In the genomic region with DNA sequence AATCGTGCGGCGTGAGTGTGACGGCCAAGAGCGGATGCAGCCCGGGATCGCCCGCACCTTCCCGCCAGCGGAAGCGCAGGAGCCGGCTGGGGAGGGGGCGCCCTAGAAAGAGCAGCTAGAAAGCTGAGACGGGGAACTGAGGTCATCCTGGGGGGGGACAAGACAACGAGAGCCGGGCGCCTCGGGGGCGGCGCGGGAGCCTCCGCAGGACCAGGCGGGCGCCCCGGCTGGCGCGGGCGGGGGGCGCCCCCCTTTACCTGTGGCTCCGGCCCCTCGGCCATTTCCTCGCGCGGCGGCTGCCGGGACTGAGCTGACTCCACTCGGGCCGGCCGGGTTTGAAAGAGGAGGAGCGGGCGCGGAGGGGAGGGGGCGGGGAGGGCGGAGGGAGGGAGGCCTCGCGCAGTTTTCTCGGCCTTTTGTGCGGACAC, we compare ENCODE assay signal across 9 cellular contexts. TPM values are rescaled to one million over a fixed set of nuclear protein-coding genes. Genes with fewer than 3 reads are reported as not detected.
DNase-seq lines count a peak whose midpoint lies in the region; ATAC-seq, FAIRE-seq and TF ChIP-seq lines count a peak whose summit lies in the region.
"Not testable (repeated sequence)": the region's sequence is repeated elsewhere in the genome, so short reads cannot be mapped to it uniquely, and the experiment has no call there.
"Had no signal": no experiment of that assay in that cellular context is flagged by ENCODE, and none has a peak within 500 bp of the region (broad histone marks: within the 10 kb centered on the region; RNA-seq: fewer than 3 reads in every experiment).

No MANE protein-coding gene starts in this region.

- H3K9ac ChIP-seq in BLaER1 (peak overlapping the region; percentile 76), endothelial cell of umbilical vein (replicated peaks; ENCODE audit: extremely low read depth, insufficient read depth, low read length) (peak overlapping the region; percentile 47), HepG2 (ENCODE audit: insufficient read depth, low read depth, low read length) (peak overlapping the region; percentile 59)

- not testable (repeated sequence) for H3K36me3 Mint-ChIP-seq in activated T-cell treated with anti-CD3 and anti-CD28 coated beads, Interleukin-2, amount 50 U/mL, for 72 hours (ENCODE audit: insufficient read depth in 2 of 2)

- DNase-seq in OCI-LY7 (ENCODE audit: low spot score) (peak; percentile 74), endothelial cell of umbilical vein (ENCODE audit: low read depth, low spot score) (peak; percentile 32), HepG2 (ENCODE audit: low spot score) (peak; percentile 16)
- peak; percentile 68 to 70 for DNase-seq in activated T-cell treated with anti-CD3 and anti-CD28 coated beads, Interleukin-2, amount 50 U/mL, for 72 hours
- DNase-seq in stimulated activated CD4-positive, alpha-beta T cell treated with anti-CD3 and anti-CD28 coated beads, Interleukin-12 subunit alpha, Interleukin-12 subunit beta, amount 100 ng/mL, for 4 hours: peak; percentile 39

- H3K9me3 Mint-ChIP-seq in activated T-cell treated with anti-CD3 and anti-CD28 coated beads, Interleukin-2, amount 50 U/mL, for 72 hours: not testable (repeated sequence)

- not testable (repeated sequence) for H3K27ac Mint-ChIP-seq in activated T-cell treated with anti-CD3 and anti-CD28 coated beads, Interleukin-2, amount 50 U/mL, for 72 hours

- H3K27ac ChIP-seq in BLaER1: peak overlapping the region; percentile 72
- peak overlapping the region; percentile 90 for H3K27ac ChIP-seq in OCI-LY7 (ENCODE audit: low read depth, low read length, poor library complexity, severe bottlenecking)
- peak overlapping the region; percentile 37 for H3K27ac ChIP-seq in endothelial cell of umbilical vein (ENCODE audit: insufficient read depth, low read depth, low read length)
- H3K27ac ChIP-seq in HepG2 (ENCODE audit: extremely low read length, insufficient read depth, low read length): peak overlapping the region; percentile 74

- TF ChIP-seq EP300 in HepG2 (IDR thresholded peaks at IDR 0.05; ENCODE audit: low read depth in 2 of 2, low read length in 2 of 2); HepG2 (CRISPR knock-in tag; IDR thresholded peaks at IDR 0.05; ENCODE audit: borderline replicate concordance): not testable (repeated sequence)

- H3K9me1 ChIP-seq in endothelial cell of umbilical vein (replicated peaks; ENCODE audit: control insufficient read depth, extremely low read depth, insufficient read depth, low read length): not testable (repeated sequence)

- in situ Hi-C loops in HepG2 (cut with HindIII; ENCODE audit: extremely low pct_ligation_motif_present, low pct_unique_long_range_greater_than_20kb): not testable (repeated sequence)

- peak overlapping the region; percentile 70 for H3K4me3 ChIP-seq in BLaER1
- peak overlapping the region; percentile 87 for H3K4me3 ChIP-seq in OCI-LY7 (ENCODE audit: low read depth, low read length, poor library complexity, severe bottlenecking)
- peak overlapping the region; percentile 32 to 94 (median 58) for H3K4me3 ChIP-seq in endothelial cell of umbilical vein (replicated peaks in 1 of 3; ENCODE audit: insufficient read depth in 1 of 3, low read depth in 1 of 3, low read length in 3 of 3)
- peak overlapping the region; percentile 67 to 82 (median 80); a peak in 5 of 6 replicates for H3K4me3 ChIP-seq in HepG2 (replicated peaks in 1 of 3; ENCODE audit: insufficient read depth in 1 of 3, low read depth in 2 of 3, low read length in 3 of 3)

- POLR2A ChIA-PET in OCI-LY7 (lab: Charles Lee) (interaction anchor here (0.6 to 1.8 kb wide), 3 partner anchors 109 to 194 kb away, joined by 3 to 8 read pairs (median 4); no protein-coding TSS in a partner anchor), endothelial cell of umbilical vein (lab: Charles Lee) (interaction anchor here (0.6 kb wide), 1 partner anchor 91 kb away, joined by 3 read pairs; no protein-coding TSS in a partner anchor), HepG2 (lab: Yijun Ruan, JAX) (interaction anchor here (0.7 to 1.5 kb wide), 4 partner anchors 65 to 346 kb away, joined by 3 to 4 read pairs (median 4); a partner anchor contains a TSS)

- intact Hi-C loops in OCI-LY7 (cut with micrococcal nuclease; ENCODE audit: unreplicated experiment): loop anchor here (2.0 to 5.0 kb wide), 3 partner anchors 81 to 173 kb away; a partner anchor contains a TSS
- intact Hi-C loops in endothelial cell of umbilical vein (cut with micrococcal nuclease): loop anchor here (5.0 kb wide), 2 partner anchors 64 to 81 kb away; a partner anchor contains a TSS
- intact Hi-C loops in HepG2 (cut with micrococcal nuclease; ENCODE audit: unreplicated experiment): not testable (repeated sequence)

- not testable (repeated sequence) for FAIRE-seq in endothelial cell of umbilical vein (lab: Jason Lieb, UNC); HepG2 (lab: Jason Lieb, UNC)

- not testable (repeated sequence) for H2AFZ ChIP-seq in OCI-LY7 (ENCODE audit: low read length); endothelial cell of umbilical vein (ENCODE audit: low read depth, low read length); HepG2 (ENCODE audit: low read length)

- CTCF ChIA-PET in OCI-LY7 (lab: Charles Lee; ENCODE audit: unreplicated experiment) (interaction anchor here (0.6 kb wide), 1 partner anchor 1646 kb away, joined by 3 read pairs; no protein-coding TSS in a partner anchor), endothelial cell of umbilical vein (lab: Charles Lee) (interaction anchor here (0.6 to 1.2 kb wide), 5 partner anchors 15 to 345 kb away, joined by 3 read pairs; no protein-coding TSS in a partner anchor)
- CTCF ChIA-PET in HepG2 (lab: Yijun Ruan, JAX; ENCODE audit: low intra/inter-chr PET ratio, low total read pairs): not testable (repeated sequence)

- dilution Hi-C loops in endothelial cell of umbilical vein (cut with MboI; ENCODE audit: extremely low pct_ligation_motif_present, low sequenced_read_pairs): not testable (repeated sequence)

- H3K36me3 ChIP-seq in BLaER1; OCI-LY7 (ENCODE audit: insufficient read depth, low read length); endothelial cell of umbilical vein (ENCODE audit: control insufficient read depth in 2 of 2, extremely low read depth in 1 of 2, insufficient read depth in 2 of 2, low read length in 2 of 2); HepG2 (replicated peaks in 1 of 2; ENCODE audit: control insufficient read depth in 1 of 2, insufficient read depth in 2 of 2, low read length in 2 of 2): not testable (repeated sequence)

- ATAC-seq in GM19397 (IDR thresholded peaks at IDR 0.05; ENCODE audit: unreplicated experiment): peak; percentile 42
- peak; percentile 28 for ATAC-seq in HG03442 (IDR thresholded peaks at IDR 0.05; ENCODE audit: unreplicated experiment)
- ATAC-seq in activated T-cell treated with anti-CD3 and anti-CD28 coated beads, Interleukin-2, amount 50 U/mL, for 72 hours (replicated peaks in 1 of 2): peak; percentile 59 to 64
- ATAC-seq in HepG2: peak; percentile 80

- not testable (repeated sequence) for TF ChIP-seq CTCF in OCI-LY7 (conservative IDR thresholded peaks at IDR 0.05; ENCODE audit: low read length); endothelial cell of umbilical vein (IDR thresholded peaks at IDR 0.05; ENCODE audit: extremely low read depth in 1 of 2, insufficient read depth in 1 of 2, low read depth in 1 of 2, low read length in 2 of 2); HepG2 (CRISPR knock-in tag; IDR thresholded peaks at IDR 0.05)

- not testable (repeated sequence) for BruUV-seq in OCI-LY7 (replicated peaks; lab: Mats Ljungman, UMichigan); endothelial cell of umbilical vein (replicated peaks; lab: Mats Ljungman, UMichigan); HepG2 (replicated peaks; lab: Mats Ljungman, UMichigan)

- peak overlapping the region; percentile 83 to 84 for H3K4me3 Mint-ChIP-seq in activated T-cell treated with anti-CD3 and anti-CD28 coated beads, Interleukin-2, amount 50 U/mL, for 72 hours

- not testable (repeated sequence) for TF ChIP-seq POLR2A in endothelial cell of umbilical vein (IDR thresholded peaks at IDR 0.05; ENCODE audit: low read depth, low read length); HepG2 (IDR thresholded peaks at IDR 0.05; ENCODE audit: insufficient read depth in 1 of 2, low read depth in 2 of 2, low read length in 2 of 2)

- H3K27me3 ChIP-seq in BLaER1: peaks cover 61% of the 10 kb centered on the region
- not testable (repeated sequence) for H3K27me3 ChIP-seq in endothelial cell of umbilical vein (ENCODE audit: control insufficient read depth in 2 of 2, insufficient read depth in 2 of 2, low read length in 2 of 2); HepG2 (ENCODE audit: control insufficient read depth in 1 of 2, insufficient read depth in 2 of 2, low read length in 2 of 2)

- not testable (repeated sequence) for TF ChIP-seq RAD21 in HepG2 (CRISPR knock-in tag; IDR thresholded peaks at IDR 0.05)

- H3K4me1 Mint-ChIP-seq in activated T-cell treated with anti-CD3 and anti-CD28 coated beads, Interleukin-2, amount 50 U/mL, for 72 hours (ENCODE audit: low read depth): peaks cover 43% of the 10 kb centered on the region

- WGBS in HepG2 (ENCODE audit: low lambda C conversion rate): 0% methylated on average over 3 of the region's 48 CpGs

- peaks cover 46% of the 10 kb centered on the region for H3K79me2 ChIP-seq in OCI-LY7 (ENCODE audit: insufficient read depth, low read depth, low read length)
- H3K79me2 ChIP-seq in endothelial cell of umbilical vein (ENCODE audit: control insufficient read depth, insufficient read depth, low read length): peaks cover 18% of the 10 kb centered on the region
- peaks cover 15% of the 10 kb centered on the region for H3K79me2 ChIP-seq in HepG2 (ENCODE audit: insufficient read depth, low read length)

- peak overlapping the region; percentile 70 for H3K4me2 ChIP-seq in BLaER1
- peak overlapping the region; percentile 97; the same call in 1 of the 2 replicates for H3K4me2 ChIP-seq in OCI-LY7 (ENCODE audit: low read length)
- not testable (repeated sequence) for H3K4me2 ChIP-seq in endothelial cell of umbilical vein (ENCODE audit: insufficient read depth, low read length)
- 0 out of 2 replicates have a peak overlapping the region, but pooled peaks have one; percentile 39 for H3K4me2 ChIP-seq in HepG2 (ENCODE audit: low read depth, low read length)

- not testable (repeated sequence) for H3K9me2 ChIP-seq in OCI-LY7 (ENCODE audit: insufficient read depth, low read length)

- H3K4me1 ChIP-seq in BLaER1: peaks cover 31% of the 10 kb centered on the region
- peaks cover 33% of the 10 kb centered on the region for H3K4me1 ChIP-seq in OCI-LY7 (ENCODE audit: insufficient read depth, low read length, poor library complexity, severe bottlenecking)
- H3K4me1 ChIP-seq in endothelial cell of umbilical vein (ENCODE audit: control insufficient read depth, extremely low read depth, insufficient read depth, low read length): not testable (repeated sequence)
- peaks cover 53% of the 10 kb centered on the region for H3K4me1 ChIP-seq in HepG2 (ENCODE audit: insufficient read depth, low read length)

- peaks cover 30% of the 10 kb centered on the region for H4K20me1 ChIP-seq in BLaER1
- not testable (repeated sequence) for H4K20me1 ChIP-seq in OCI-LY7 (ENCODE audit: insufficient read depth, low read length); endothelial cell of umbilical vein (replicated peaks; ENCODE audit: control insufficient read depth, extremely low read depth, insufficient read depth, low read length); HepG2 (ENCODE audit: insufficient read depth, low read length)

- H3K27me3 Mint-ChIP-seq in activated T-cell treated with anti-CD3 and anti-CD28 coated beads, Interleukin-2, amount 50 U/mL, for 72 hours (ENCODE audit: low read depth): peaks cover 11% of the 10 kb centered on the region

- not testable (repeated sequence) for H3K9me3 ChIP-seq in BLaER1; OCI-LY7 (ENCODE audit: low read length); endothelial cell of umbilical vein (replicated peaks; ENCODE audit: control insufficient read depth, insufficient read depth, low read length); HepG2 (ENCODE audit: low read length)

RNA-seq across cellular contexts. Expression of a gene that starts 56.8 kb away (rescaled TPM):
- total RNA-seq in OCI-LY7 (2014; rRNA removed; shearing (Covaris generic)): not detected in 2 replicates
- total RNA-seq in OCI-LY7 (2022) (not detected in 2 replicates), endothelial cell of umbilical vein (not detected in 2 replicates), HepG2 (2016; rRNA removed; fragmentation: Illumina TruSeq; extraction: Trizol) (not detected in 2 replicates)
- total RNA-seq in activated T-cell treated with anti-CD3 and anti-CD28 coated beads, Interleukin-2, amount 50 U/mL, for 72 hours: not detected
- polyA plus RNA-seq in endothelial cell of umbilical vein (not detected in 2 replicates), HepG2 (2011; rRNA removed) (not detected in 2 replicates)
- not detected in 2 replicates for polyA plus RNA-seq in endothelial cell of umbilical vein (2011; cell fraction: cytosol; rRNA removed)
- polyA plus RNA-seq in endothelial cell of umbilical vein (2011; cell fraction: nucleus; rRNA removed): not detected in 2 replicates
- polyA plus RNA-seq in endothelial cell of umbilical vein (2012): not detected in 2 replicates
- polyA minus RNA-seq in endothelial cell of umbilical vein: not detected in 2 replicates
- not detected for polyA minus RNA-seq in endothelial cell of umbilical vein (2011; cell fraction: cytosol; rRNA and poly(A)+ RNA removed)
- polyA minus RNA-seq in endothelial cell of umbilical vein (2011; cell fraction: nucleus; rRNA and poly(A)+ RNA removed): not detected in 2 replicates
- total RNA-seq in HepG2 (2016; cell fraction: cytosol; rRNA removed; fragmentation: Illumina TruSeq; extraction: Trizol; ENCODE audit: low read depth): not detected in 2 replicates
- not detected in 2 replicates for total RNA-seq in HepG2 (2016; cell fraction: insoluble cytoplasmic fraction; rRNA removed; fragmentation: Illumina TruSeq; extraction: Trizol)
- not detected in 2 replicates for total RNA-seq in HepG2 (2016; cell fraction: membrane; rRNA removed; fragmentation: Illumina TruSeq; extraction: Trizol)
- total RNA-seq in HepG2 (2016; cell fraction: nucleus; rRNA removed; fragmentation: Illumina TruSeq; extraction: Trizol): not detected in 2 replicates
- 0.03 TPM in 1 of 2 replicates, not detected in the other for polyA plus RNA-seq in HepG2 (2011; cell fraction: cytosol; rRNA removed)
- not detected in 2 replicates for polyA plus RNA-seq in HepG2 (2011; cell fraction: nucleus; rRNA removed)
- polyA plus RNA-seq in HepG2 (2012): not detected in 2 replicates
- not detected in 2 replicates for polyA plus RNA-seq in HepG2 (2016; cell fraction: cytosol; fragmentation: Illumina TruSeq; extraction: Trizol; ENCODE audit: low read depth)
- not detected in 2 replicates for polyA plus RNA-seq in HepG2 (2016; cell fraction: insoluble cytoplasmic fraction; fragmentation: Illumina TruSeq; extraction: Trizol; ENCODE audit: low read depth)
- polyA plus RNA-seq in HepG2 (2016; cell fraction: membrane; fragmentation: Illumina TruSeq; extraction: Trizol; ENCODE audit: low read depth): not detected in 2 replicates
- not detected in 2 replicates for polyA plus RNA-seq in HepG2 (2016; cell fraction: nucleus; fragmentation: Illumina TruSeq; extraction: Trizol; ENCODE audit: insufficient read depth, low read depth)
- not detected in 2 replicates for polyA minus RNA-seq in HepG2 (2011; rRNA and poly(A)+ RNA removed; ENCODE audit: low replicate concordance)
- not detected in 2 replicates for polyA minus RNA-seq in HepG2 (2011; cell fraction: cytosol; rRNA and poly(A)+ RNA removed)
- polyA minus RNA-seq in HepG2 (2011; cell fraction: nucleus; rRNA and poly(A)+ RNA removed): not detected in 2 replicates
- total RNA-seq: pulmonary artery endothelial cell had no signal

Comparison
In these comparisons a context has a peak if more than half of its experiments do, and no peak if none do; other contexts are left out.
1. Peak in every context shown above with its lines: DNase-seq, ATAC-seq, H3K4me3 ChIP-seq and H3K27ac ChIP-seq.
2. H3K27ac ChIP-seq: peak in every context shown above with its lines; median percentile 90 in OCI-LY7; 74 in HepG2; 72 in BLaER1; 37 in endothelial cell of umbilical vein.
3. ATAC-seq: peak in every context shown above with its lines; median percentile 80 in HepG2; 62 in activated T-cell treated with anti-CD3 and anti-CD28 coated beads, Interleukin-2, amount 50 U/mL, for 72 hours; 42 in GM19397; 28 in HG03442.
4. DNase-seq: peak in every context shown above with its lines; median percentile 74 in OCI-LY7; 69 in activated T-cell treated with anti-CD3 and anti-CD28 coated beads, Interleukin-2, amount 50 U/mL, for 72 hours; 39 in stimulated activated CD4-positive, alpha-beta T cell treated with anti-CD3 and anti-CD28 coated beads, Interleukin-12 subunit alpha, Interleukin-12 subunit beta, amount 100 ng/mL, for 4 hours; 32 in endothelial cell of umbilical vein; 16 in HepG2.